Comparison of ENCODE assay signal across 19 cellular contexts in the genomic region with DNA sequence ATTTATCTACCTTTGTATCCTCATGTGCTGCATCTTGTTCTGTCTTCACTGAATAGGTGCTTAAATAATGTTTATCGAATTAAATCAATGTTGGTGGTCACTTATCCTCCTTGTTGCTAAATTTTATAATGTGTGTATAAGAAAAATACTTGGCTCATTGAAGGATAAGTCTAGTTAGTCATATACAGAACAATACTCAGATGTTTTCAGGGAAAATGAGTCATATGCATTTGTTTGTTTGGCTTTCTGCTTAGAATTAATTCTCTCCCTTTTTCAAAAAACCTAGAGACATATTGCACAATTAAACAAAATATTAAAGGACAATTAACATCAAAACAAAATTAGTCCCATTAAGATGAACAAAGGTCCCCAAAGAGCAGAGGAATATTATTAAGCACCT.
DNase-seq lines count a peak whose midpoint lies in the region; ATAC-seq and TF ChIP-seq lines count a peak whose summit lies in the region.
"Had no signal": no experiment of that assay in that cellular context is flagged by ENCODE, and none has a peak within 500 bp of the region (broad histone marks: within the 10 kb centered on the region; RNA-seq: fewer than 3 reads in every experiment).

No MANE protein-coding gene starts in this region.

- H3K79me2 ChIP-seq in GM23248 (ENCODE audit: insufficient read depth) = no peaks in the 10 kb centered on the region

- no peak for TF ChIP-seq CTCF in RWPE1 (conservative IDR thresholded peaks at IDR 0.05; ENCODE audit: low read depth)
- TF ChIP-seq CTCF in epithelial cell of esophagus (IDR thresholded peaks at IDR 0.05; ENCODE audit: insufficient read depth, low read depth, low read length, missing control alignments) = no peak
- TF ChIP-seq CTCF in foreskin fibroblast (IDR thresholded peaks at IDR 0.05; ENCODE audit: low read depth, low read length) = no peak

- no peak overlapping the region for H2AFZ ChIP-seq in GM23248

- POLR2A ChIA-PET in RWPE1 (lab: Yijun Ruan, JAX; ENCODE audit: low non-redundant PET) = no interaction called here

- no peak for ATAC-seq in HG03108 (IDR thresholded peaks at IDR 0.05; ENCODE audit: unreplicated experiment)
- ATAC-seq in GM18870 (IDR thresholded peaks at IDR 0.05; ENCODE audit: unreplicated experiment) = no peak

- CTCF ChIA-PET in RWPE1 (lab: Yijun Ruan, JAX) = no interaction called here

- H3K36me3 ChIP-seq in GM23248 (ENCODE audit: low read depth) = no peaks in the 10 kb centered on the region
- H3K36me3 ChIP-seq: HAP-1 had no signal

- no peaks in the 10 kb centered on the region for H3K27me3 ChIP-seq in GM23248 (replicated peaks; ENCODE audit: insufficient read depth)
- H3K27me3 ChIP-seq: BLaER1 treated with 17β-estradiol and CSF1 and Interleukin-3, amounts not matched to agents 10 nM and 100 nM had no signal

- no peak overlapping the region for H3K4me2 ChIP-seq in GM23248 (ENCODE audit: unreplicated experiment)
- H3K4me2 ChIP-seq: BLaER1 treated with 17β-estradiol and CSF1 and Interleukin-3, amounts not matched to agents 10 nM and 100 nM had no signal

- H3K9ac ChIP-seq in GM23248 = no peak overlapping the region
- H3K9ac ChIP-seq: BLaER1 treated with 17β-estradiol and CSF1 and Interleukin-3, amounts not matched to agents 10 nM and 100 nM had no signal

- H3K27ac ChIP-seq in GM23248 (no peak overlapping the region), RWPE1 (no peak overlapping the region)
- H3K27ac ChIP-seq: BLaER1 treated with 17β-estradiol and CSF1 and Interleukin-3, amounts not matched to agents 10 nM and 100 nM; HL-60 had no signal

- H3K4me1 ChIP-seq in GM23248 (ENCODE audit: insufficient read depth) = 0 out of 2 replicates have a peak, but pooled peaks cover 4% of the 10 kb centered on the region
- H3K4me1 ChIP-seq: HAP-1 had no signal

- H3K9me2 ChIP-seq in GM23248 (ENCODE audit: insufficient read depth) = no peaks in the 10 kb centered on the region

- in situ Hi-C loops in GM23248 (cut with MboI) = no loop called here

- no peaks in the 10 kb centered on the region for H3K9me3 ChIP-seq in GM23248 (ENCODE audit: low read depth)
- H3K9me3 ChIP-seq: HAP-1 had no signal

- no peaks in the 10 kb centered on the region for H4K20me1 ChIP-seq in GM23248 (ENCODE audit: insufficient read depth)
- H4K20me1 ChIP-seq: BLaER1 treated with 17β-estradiol and CSF1 and Interleukin-3, amounts not matched to agents 10 nM and 100 nM had no signal

- DNase-seq in GM23248 (peak; percentile 61), RWPE1 (ENCODE audit: low spot score) (peak; percentile 21), epithelial cell of esophagus (ENCODE audit: low read depth) (peak; percentile 74), foreskin fibroblast (peak; percentile 14 to 53), foreskin melanocyte (no peak), D341Med (ENCODE audit: low spot score) (no peak)
- DNase-seq: CD8-positive, alpha-beta memory T cell; DMS 273 treated with DMSO at 0.1 percent for 48 hours; EL; NCI-H1436 treated with DMSO at 0.1 percent for 48 hours; NCI-H2029 treated with DMSO at 0.1 percent for 48 hours; NCI-H2171 treated with DMSO at 0.1 percent for 48 hours; NCI-H446 treated with DMSO at 0.1 percent for 48 hours; NK-92 treated with Interleukin-12 subunit alpha and Interleukin-12 subunit beta, amount 100 ng/mL, for 24 hours had no signal

- H3K4me3 ChIP-seq in GM23248 (no peak overlapping the region), epithelial cell of esophagus (ENCODE audit: low read length) (no peak overlapping the region), foreskin fibroblast (ENCODE audit: low read depth in 1 of 2, low read length in 2 of 2) (no peak overlapping the region)
- H3K4me3 ChIP-seq: BLaER1 treated with 17β-estradiol and CSF1 and Interleukin-3, amounts not matched to agents 10 nM and 100 nM; HAP-1 had no signal

- no peaks in the 10 kb centered on the region for H3F3A ChIP-seq in GM23248 (ENCODE audit: insufficient read depth)

- 86 to 90% methylated on average over 1 of the region's 1 CpG for WGBS in GM23248 (ENCODE audit: low coverage in 1 of 2, low lambda C conversion rate in 2 of 2, missing lambda C conversion rate in 2 of 2), 2 experiments

Comparison
In these comparisons a context has a peak if more than half of its experiments do, and no peak if none do; other contexts are left out.
1. DNase-seq: peak in GM23248 (single experiment), RWPE1 (single experiment), epithelial cell of esophagus (single experiment) and foreskin fibroblast (2 of 2); none in foreskin melanocyte (single experiment) and D341Med (single experiment).